Comparison of ENCODE assay signal across 2 cellular contexts in the genomic region with DNA sequence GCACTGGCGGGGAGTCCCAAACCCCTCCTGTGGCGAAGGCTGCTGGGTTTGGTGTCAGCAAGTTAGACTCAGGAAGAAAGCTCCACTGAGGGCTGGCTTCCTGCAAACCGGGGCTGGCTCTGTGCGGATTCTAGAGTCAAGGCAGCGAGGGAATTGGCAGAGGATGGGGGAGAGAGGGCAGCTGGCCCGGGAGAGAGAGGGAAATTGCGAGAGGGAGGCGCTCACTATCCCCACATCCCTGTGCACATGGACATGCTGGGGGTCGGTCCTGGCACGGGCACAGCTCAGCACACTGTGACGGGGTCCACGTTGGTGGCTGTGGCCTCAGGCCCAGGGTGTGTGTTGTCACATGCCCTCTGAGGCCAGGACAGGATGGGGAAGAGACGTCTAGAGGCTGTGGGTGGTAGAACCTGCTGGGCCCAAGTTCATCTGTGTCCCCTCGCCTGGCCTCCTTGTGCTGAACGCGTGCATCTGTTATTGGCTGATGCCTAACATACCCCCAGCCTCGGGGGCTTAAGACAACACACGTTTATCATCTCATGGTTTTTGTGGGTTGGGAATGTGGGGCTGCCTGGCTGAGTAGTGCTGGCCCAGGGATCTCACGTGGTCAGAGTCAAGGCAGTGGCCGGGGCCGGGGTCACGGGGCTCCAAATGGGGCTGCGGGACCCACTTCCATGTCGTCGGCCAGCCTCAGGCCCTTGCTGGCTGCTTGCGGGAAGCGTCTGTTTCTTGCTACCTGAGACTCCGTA.
A peak's percentile ranks its signal among the peaks of the same experiment; 100 is the strongest.
TF ChIP-seq lines count a peak whose summit lies in the region.

No MANE protein-coding gene starts in this region.

TF ChIP-seq in GM23338, 12 proteins besides CTCF, POLR2A, EP300 and RAD21 (continues in another document):
- TF ChIP-seq STAT1 (IDR thresholded peaks at IDR 0.05; ENCODE audit: unreplicated experiment) = no peak
- TF ChIP-seq CREB1 (CRISPR knock-in tag; IDR thresholded peaks at IDR 0.05; ENCODE audit: low read depth) = no peak
- TF ChIP-seq, protein P1, sequence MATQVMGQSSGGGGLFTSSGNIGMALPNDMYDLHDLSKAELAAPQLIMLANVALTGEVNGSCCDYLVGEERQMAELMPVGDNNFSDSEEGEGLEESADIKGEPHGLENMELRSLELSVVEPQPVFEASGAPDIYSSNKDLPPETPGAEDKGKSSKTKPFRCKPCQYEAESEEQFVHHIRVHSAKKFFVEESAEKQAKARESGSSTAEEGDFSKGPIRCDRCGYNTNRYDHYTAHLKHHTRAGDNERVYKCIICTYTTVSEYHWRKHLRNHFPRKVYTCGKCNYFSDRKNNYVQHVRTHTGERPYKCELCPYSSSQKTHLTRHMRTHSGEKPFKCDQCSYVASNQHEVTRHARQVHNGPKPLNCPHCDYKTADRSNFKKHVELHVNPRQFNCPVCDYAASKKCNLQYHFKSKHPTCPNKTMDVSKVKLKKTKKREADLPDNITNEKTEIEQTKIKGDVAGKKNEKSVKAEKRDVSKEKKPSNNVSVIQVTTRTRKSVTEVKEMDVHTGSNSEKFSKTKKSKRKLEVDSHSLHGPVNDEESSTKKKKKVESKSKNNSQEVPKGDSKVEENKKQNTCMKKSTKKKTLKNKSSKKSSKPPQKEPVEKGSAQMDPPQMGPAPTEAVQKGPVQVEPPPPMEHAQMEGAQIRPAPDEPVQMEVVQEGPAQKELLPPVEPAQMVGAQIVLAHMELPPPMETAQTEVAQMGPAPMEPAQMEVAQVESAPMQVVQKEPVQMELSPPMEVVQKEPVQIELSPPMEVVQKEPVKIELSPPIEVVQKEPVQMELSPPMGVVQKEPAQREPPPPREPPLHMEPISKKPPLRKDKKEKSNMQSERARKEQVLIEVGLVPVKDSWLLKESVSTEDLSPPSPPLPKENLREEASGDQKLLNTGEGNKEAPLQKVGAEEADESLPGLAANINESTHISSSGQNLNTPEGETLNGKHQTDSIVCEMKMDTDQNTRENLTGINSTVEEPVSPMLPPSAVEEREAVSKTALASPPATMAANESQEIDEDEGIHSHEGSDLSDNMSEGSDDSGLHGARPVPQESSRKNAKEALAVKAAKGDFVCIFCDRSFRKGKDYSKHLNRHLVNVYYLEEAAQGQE (IDR thresholded peaks at IDR 0.05; ENCODE audit: unreplicated experiment) = no peak
- TF ChIP-seq EZH2phosphoT487 (IDR thresholded peaks at IDR 0.05; ENCODE audit: unreplicated experiment) = no peak
- TF ChIP-seq ZNF462 (CRISPR knock-in tag; IDR thresholded peaks at IDR 0.05) = no peak
- TF ChIP-seq, protein P2, sequence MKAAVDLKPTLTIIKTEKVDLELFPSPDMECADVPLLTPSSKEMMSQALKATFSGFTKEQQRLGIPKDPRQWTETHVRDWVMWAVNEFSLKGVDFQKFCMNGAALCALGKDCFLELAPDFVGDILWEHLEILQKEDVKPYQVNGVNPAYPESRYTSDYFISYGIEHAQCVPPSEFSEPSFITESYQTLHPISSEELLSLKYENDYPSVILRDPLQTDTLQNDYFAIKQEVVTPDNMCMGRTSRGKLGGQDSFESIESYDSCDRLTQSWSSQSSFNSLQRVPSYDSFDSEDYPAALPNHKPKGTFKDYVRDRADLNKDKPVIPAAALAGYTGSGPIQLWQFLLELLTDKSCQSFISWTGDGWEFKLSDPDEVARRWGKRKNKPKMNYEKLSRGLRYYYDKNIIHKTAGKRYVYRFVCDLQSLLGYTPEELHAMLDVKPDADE (IDR thresholded peaks at IDR 0.05) = no peak
- TF ChIP-seq ZNF114 (CRISPR knock-in tag; IDR thresholded peaks at IDR 0.05) = no peak
- TF ChIP-seq NANOG (IDR thresholded peaks at IDR 0.05; ENCODE audit: borderline replicate concordance) = no peak

TF ChIP-seq in K562, 482 proteins besides CTCF, POLR2A, EP300 and RAD21:
- TF ChIP-seq ZNF444 (CRISPR knock-in tag; IDR thresholded peaks at IDR 0.05) (no peak), USF1 (CRISPR knock-in tag; IDR thresholded peaks at IDR 0.05) (peak; percentile 32; the same call in 1 of the 2 replicates), MAX (CRISPR knock-in tag; IDR thresholded peaks at IDR 0.05) (peak; percentile 69), MEF2A (IDR thresholded peaks at IDR 0.05; ENCODE audit: control insufficient read depth, low read depth, low read length) (no peak), RHOXF2B (CRISPR knock-in tag; conservative IDR thresholded peaks at IDR 0.05) (no peak), ZNF175 (CRISPR knock-in tag; IDR thresholded peaks at IDR 0.05; ENCODE audit: low read depth) (peak; percentile 18; the same call in 1 of the 2 replicates), JUN (IDR thresholded peaks at IDR 0.05; ENCODE audit: borderline replicate concordance, low read depth, low read length) (no peak), JUN (CRISPR knock-in tag; IDR thresholded peaks at IDR 0.05; ENCODE audit: borderline replicate concordance) (peak; percentile 31; the same call in 1 of the 2 replicates)
- TF ChIP-seq, protein P3, sequence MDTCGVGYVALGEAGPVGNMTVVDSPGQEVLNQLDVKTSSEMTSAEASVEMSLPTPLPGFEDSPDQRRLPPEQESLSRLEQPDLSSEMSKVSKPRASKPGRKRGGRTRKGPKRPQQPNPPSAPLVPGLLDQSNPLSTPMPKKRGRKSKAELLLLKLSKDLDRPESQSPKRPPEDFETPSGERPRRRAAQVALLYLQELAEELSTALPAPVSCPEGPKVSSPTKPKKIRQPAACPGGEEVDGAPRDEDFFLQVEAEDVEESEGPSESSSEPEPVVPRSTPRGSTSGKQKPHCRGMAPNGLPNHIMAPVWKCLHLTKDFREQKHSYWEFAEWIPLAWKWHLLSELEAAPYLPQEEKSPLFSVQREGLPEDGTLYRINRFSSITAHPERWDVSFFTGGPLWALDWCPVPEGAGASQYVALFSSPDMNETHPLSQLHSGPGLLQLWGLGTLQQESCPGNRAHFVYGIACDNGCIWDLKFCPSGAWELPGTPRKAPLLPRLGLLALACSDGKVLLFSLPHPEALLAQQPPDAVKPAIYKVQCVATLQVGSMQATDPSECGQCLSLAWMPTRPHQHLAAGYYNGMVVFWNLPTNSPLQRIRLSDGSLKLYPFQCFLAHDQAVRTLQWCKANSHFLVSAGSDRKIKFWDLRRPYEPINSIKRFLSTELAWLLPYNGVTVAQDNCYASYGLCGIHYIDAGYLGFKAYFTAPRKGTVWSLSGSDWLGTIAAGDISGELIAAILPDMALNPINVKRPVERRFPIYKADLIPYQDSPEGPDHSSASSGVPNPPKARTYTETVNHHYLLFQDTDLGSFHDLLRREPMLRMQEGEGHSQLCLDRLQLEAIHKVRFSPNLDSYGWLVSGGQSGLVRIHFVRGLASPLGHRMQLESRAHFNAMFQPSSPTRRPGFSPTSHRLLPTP (IDR thresholded peaks at IDR 0.05; ENCODE audit: borderline replicate concordance, extremely low read depth, insufficient read length) = no peak
- TF ChIP-seq, protein P4, sequence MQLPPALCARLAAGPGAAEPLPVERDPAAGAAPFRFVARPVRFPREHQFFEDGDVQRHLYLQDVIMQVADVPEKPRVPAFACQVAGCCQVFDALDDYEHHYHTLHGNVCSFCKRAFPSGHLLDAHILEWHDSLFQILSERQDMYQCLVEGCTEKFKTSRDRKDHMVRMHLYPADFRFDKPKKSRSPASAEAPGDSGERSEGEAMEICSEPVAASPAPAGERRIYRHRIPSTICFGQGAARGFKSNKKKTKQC (CRISPR knock-in tag; IDR thresholded peaks at IDR 0.05) = no peak
- TF ChIP-seq, protein P5, sequence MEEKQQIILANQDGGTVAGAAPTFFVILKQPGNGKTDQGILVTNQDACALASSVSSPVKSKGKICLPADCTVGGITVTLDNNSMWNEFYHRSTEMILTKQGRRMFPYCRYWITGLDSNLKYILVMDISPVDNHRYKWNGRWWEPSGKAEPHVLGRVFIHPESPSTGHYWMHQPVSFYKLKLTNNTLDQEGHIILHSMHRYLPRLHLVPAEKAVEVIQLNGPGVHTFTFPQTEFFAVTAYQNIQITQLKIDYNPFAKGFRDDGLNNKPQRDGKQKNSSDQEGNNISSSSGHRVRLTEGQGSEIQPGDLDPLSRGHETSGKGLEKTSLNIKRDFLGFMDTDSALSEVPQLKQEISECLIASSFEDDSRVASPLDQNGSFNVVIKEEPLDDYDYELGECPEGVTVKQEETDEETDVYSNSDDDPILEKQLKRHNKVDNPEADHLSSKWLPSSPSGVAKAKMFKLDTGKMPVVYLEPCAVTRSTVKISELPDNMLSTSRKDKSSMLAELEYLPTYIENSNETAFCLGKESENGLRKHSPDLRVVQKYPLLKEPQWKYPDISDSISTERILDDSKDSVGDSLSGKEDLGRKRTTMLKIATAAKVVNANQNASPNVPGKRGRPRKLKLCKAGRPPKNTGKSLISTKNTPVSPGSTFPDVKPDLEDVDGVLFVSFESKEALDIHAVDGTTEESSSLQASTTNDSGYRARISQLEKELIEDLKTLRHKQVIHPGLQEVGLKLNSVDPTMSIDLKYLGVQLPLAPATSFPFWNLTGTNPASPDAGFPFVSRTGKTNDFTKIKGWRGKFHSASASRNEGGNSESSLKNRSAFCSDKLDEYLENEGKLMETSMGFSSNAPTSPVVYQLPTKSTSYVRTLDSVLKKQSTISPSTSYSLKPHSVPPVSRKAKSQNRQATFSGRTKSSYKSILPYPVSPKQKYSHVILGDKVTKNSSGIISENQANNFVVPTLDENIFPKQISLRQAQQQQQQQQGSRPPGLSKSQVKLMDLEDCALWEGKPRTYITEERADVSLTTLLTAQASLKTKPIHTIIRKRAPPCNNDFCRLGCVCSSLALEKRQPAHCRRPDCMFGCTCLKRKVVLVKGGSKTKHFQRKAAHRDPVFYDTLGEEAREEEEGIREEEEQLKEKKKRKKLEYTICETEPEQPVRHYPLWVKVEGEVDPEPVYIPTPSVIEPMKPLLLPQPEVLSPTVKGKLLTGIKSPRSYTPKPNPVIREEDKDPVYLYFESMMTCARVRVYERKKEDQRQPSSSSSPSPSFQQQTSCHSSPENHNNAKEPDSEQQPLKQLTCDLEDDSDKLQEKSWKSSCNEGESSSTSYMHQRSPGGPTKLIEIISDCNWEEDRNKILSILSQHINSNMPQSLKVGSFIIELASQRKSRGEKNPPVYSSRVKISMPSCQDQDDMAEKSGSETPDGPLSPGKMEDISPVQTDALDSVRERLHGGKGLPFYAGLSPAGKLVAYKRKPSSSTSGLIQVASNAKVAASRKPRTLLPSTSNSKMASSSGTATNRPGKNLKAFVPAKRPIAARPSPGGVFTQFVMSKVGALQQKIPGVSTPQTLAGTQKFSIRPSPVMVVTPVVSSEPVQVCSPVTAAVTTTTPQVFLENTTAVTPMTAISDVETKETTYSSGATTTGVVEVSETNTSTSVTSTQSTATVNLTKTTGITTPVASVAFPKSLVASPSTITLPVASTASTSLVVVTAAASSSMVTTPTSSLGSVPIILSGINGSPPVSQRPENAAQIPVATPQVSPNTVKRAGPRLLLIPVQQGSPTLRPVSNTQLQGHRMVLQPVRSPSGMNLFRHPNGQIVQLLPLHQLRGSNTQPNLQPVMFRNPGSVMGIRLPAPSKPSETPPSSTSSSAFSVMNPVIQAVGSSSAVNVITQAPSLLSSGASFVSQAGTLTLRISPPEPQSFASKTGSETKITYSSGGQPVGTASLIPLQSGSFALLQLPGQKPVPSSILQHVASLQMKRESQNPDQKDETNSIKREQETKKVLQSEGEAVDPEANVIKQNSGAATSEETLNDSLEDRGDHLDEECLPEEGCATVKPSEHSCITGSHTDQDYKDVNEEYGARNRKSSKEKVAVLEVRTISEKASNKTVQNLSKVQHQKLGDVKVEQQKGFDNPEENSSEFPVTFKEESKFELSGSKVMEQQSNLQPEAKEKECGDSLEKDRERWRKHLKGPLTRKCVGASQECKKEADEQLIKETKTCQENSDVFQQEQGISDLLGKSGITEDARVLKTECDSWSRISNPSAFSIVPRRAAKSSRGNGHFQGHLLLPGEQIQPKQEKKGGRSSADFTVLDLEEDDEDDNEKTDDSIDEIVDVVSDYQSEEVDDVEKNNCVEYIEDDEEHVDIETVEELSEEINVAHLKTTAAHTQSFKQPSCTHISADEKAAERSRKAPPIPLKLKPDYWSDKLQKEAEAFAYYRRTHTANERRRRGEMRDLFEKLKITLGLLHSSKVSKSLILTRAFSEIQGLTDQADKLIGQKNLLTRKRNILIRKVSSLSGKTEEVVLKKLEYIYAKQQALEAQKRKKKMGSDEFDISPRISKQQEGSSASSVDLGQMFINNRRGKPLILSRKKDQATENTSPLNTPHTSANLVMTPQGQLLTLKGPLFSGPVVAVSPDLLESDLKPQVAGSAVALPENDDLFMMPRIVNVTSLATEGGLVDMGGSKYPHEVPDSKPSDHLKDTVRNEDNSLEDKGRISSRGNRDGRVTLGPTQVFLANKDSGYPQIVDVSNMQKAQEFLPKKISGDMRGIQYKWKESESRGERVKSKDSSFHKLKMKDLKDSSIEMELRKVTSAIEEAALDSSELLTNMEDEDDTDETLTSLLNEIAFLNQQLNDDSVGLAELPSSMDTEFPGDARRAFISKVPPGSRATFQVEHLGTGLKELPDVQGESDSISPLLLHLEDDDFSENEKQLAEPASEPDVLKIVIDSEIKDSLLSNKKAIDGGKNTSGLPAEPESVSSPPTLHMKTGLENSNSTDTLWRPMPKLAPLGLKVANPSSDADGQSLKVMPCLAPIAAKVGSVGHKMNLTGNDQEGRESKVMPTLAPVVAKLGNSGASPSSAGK (IDR thresholded peaks at IDR 0.05) = no peak
